Comparison of ENCODE assay signal across 9 cellular contexts in the genomic region with DNA sequence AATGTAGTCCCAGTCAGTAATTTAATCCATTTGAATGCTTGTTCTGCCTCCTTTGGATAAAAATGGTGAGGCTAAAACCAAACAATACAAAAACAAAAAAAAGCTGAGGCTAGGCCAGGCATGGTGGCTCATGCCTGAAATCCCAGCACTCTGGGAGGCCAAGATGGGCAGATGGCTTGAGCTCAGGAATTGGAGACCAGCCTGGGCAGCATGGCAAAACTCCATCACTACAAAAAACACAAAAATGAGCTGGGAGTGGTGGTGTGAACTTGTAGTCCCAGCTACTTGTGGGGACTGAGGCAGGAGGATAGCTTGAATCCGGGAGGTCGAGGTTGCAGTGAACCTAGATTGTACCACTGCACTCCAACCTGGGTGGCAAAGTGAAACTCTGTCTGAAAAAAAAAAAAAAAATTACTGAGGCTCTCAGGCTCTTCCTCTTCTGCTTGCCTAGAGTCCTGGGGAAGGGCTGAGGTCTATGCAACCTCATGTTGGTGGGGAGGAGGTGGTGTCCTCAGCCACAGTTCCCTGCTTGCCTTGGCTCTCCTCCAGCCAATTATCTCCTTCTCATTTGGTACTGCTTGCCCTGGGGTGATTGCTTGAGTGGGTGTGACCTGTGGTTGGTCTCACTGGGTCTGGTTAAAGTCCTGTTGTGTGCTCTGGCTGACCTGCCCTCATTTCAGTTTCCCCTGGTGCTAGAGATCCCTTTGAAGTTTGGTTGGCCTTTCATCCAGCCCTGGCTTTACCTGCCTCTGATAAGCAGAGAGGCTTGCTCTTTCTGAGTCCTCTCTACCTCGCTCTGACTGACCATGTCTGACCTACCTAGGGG. TPM values are rescaled to one million over a fixed set of nuclear protein-coding genes. Genes with fewer than 3 reads are reported as not detected.
DNase-seq lines count a peak whose midpoint lies in the region; ATAC-seq lines count a peak whose summit lies in the region.
"Had no signal": no experiment of that assay in that cellular context is flagged by ENCODE, and none has a peak within 500 bp of the region (broad histone marks: within the 10 kb centered on the region; RNA-seq: fewer than 3 reads in every experiment).

No MANE protein-coding gene starts in this region.

- peak; percentile 77 for ATAC-seq in GM19395 (IDR thresholded peaks at IDR 0.05; ENCODE audit: unreplicated experiment)
- ATAC-seq in HG03196 (IDR thresholded peaks at IDR 0.05; ENCODE audit: unreplicated experiment): peak; percentile 75

- no peak overlapping the region for H3K23ac ChIP-seq in mesenchymal stem cell (ENCODE audit: low read length in 2 of 2)

- H3K9ac ChIP-seq in mesenchymal stem cell (ENCODE audit: low read length): no peak overlapping the region

- H2BK12ac ChIP-seq in mesenchymal stem cell (ENCODE audit: low read length in 2 of 2): no peak overlapping the region

- H3K27ac Mint-ChIP-seq in T-helper 1 cell treated with Interleukin-12 subunit alpha and Interleukin-12 subunit beta and Interleukin-4 antibody, amounts not matched to agents 30 μg/mL and 1 μg/mL, for 36 hours: peak overlapping the region; percentile 50

- no peaks in the 10 kb centered on the region for H3K9me3 ChIP-seq in mesenchymal stem cell (ENCODE audit: control insufficient read depth, low read length)

- in situ Hi-C loops in Caki2 (cut with HindIII; ENCODE audit: low pct_unique_long_range_greater_than_20kb, low sequenced_read_pairs): no loop called here

- DNase-seq in Caki2 (ENCODE audit: low read depth) (peak; percentile 57), mesenchymal stem cell (no peak), NCI-H2107 treated with DMSO at 0.1 percent for 48 hours (lab: John Stamatoyannopoulos, UW; ENCODE audit: unreplicated experiment) (no peak), NCI-H524 (lab: John Stamatoyannopoulos, UW) (no peak), SK-N-DZ (ENCODE audit: low spot score) (no peak)

- peaks cover 1% of the 10 kb centered on the region for H3K36me3 Mint-ChIP-seq in T-helper 1 cell treated with Interleukin-12 subunit alpha and Interleukin-12 subunit beta and Interleukin-4 antibody, amounts not matched to agents 30 μg/mL and 1 μg/mL, for 36 hours (ENCODE audit: low read depth)

- no peak overlapping the region for H2BK5ac ChIP-seq in mesenchymal stem cell (ENCODE audit: low read depth, low read length, poor library complexity, severe bottlenecking)

- no peak overlapping the region for H2AK5ac ChIP-seq in mesenchymal stem cell (ENCODE audit: low read length, severe bottlenecking)

- H3K4me1 ChIP-seq in mesenchymal stem cell (ENCODE audit: control insufficient read depth, insufficient read depth, low read depth, low read length): no peaks in the 10 kb centered on the region

- no peaks in the 10 kb centered on the region for H3K79me1 ChIP-seq in mesenchymal stem cell (replicated peaks; ENCODE audit: low read length, poor library complexity, severe bottlenecking)

- H3K27me3 ChIP-seq in mesenchymal stem cell (ENCODE audit: control insufficient read depth in 1 of 2, insufficient read depth in 1 of 2, low read length in 2 of 2): no peaks in the 10 kb centered on the region

- H2AFZ ChIP-seq in mesenchymal stem cell (ENCODE audit: low read depth, low read length): no peak overlapping the region

- H3K27me3 Mint-ChIP-seq in T-helper 1 cell treated with Interleukin-12 subunit alpha and Interleukin-12 subunit beta and Interleukin-4 antibody, amounts not matched to agents 30 μg/mL and 1 μg/mL, for 36 hours (ENCODE audit: low read depth): no peaks in the 10 kb centered on the region

- peak overlapping the region; percentile 2 to 14 for H3K18ac ChIP-seq in mesenchymal stem cell (ENCODE audit: low read depth in 1 of 2, low read length in 2 of 2)

- H2BK15ac ChIP-seq in mesenchymal stem cell (ENCODE audit: low read depth, poor library complexity, severe bottlenecking): peak overlapping the region; percentile 89

- no peak overlapping the region for H3K14ac ChIP-seq in mesenchymal stem cell (ENCODE audit: low read length in 2 of 2)

- H3K4me3 ChIP-seq in mesenchymal stem cell (ENCODE audit: insufficient read depth in 1 of 2, low read depth in 1 of 2, low read length in 2 of 2): no peak overlapping the region

- H3K9me3 Mint-ChIP-seq in T-helper 1 cell treated with Interleukin-12 subunit alpha and Interleukin-12 subunit beta and Interleukin-4 antibody, amounts not matched to agents 30 μg/mL and 1 μg/mL, for 36 hours: no peaks in the 10 kb centered on the region
- H3K9me3 Mint-ChIP-seq: neural crest cell had no signal

- H4K91ac ChIP-seq in mesenchymal stem cell (ENCODE audit: low read length): peak overlapping the region; percentile 46

- no peaks in the 10 kb centered on the region for H3K36me3 ChIP-seq in mesenchymal stem cell (ENCODE audit: control insufficient read depth in 1 of 2, insufficient read depth in 2 of 2, low read depth in 1 of 2, low read length in 2 of 2)

- H3K27ac ChIP-seq in mesenchymal stem cell (ENCODE audit: low read length, poor library complexity, severe bottlenecking): no peak overlapping the region

- H4K8ac ChIP-seq in mesenchymal stem cell (ENCODE audit: low read length): peak overlapping the region; percentile 60

- no peak overlapping the region for H2BK120ac ChIP-seq in mesenchymal stem cell (ENCODE audit: low read depth, low read length)

- H3K4ac ChIP-seq in mesenchymal stem cell (ENCODE audit: low read depth in 1 of 2, low read length in 2 of 2): no peak overlapping the region

- H3K4me3 Mint-ChIP-seq in T-helper 1 cell treated with Interleukin-12 subunit alpha and Interleukin-12 subunit beta and Interleukin-4 antibody, amounts not matched to agents 30 μg/mL and 1 μg/mL, for 36 hours: peak overlapping the region; percentile 13
- H3K4me3 Mint-ChIP-seq: neural crest cell had no signal

- 97% methylated on average over 3 of the region's 3 CpGs for WGBS in mesenchymal stem cell

- H3K4me1 Mint-ChIP-seq in T-helper 1 cell treated with Interleukin-12 subunit alpha and Interleukin-12 subunit beta and Interleukin-4 antibody, amounts not matched to agents 30 μg/mL and 1 μg/mL, for 36 hours (ENCODE audit: low read depth): peaks cover 47% of the 10 kb centered on the region

- no peak overlapping the region for H3K4me2 ChIP-seq in mesenchymal stem cell (ENCODE audit: low read length, poor library complexity, severe bottlenecking)

RNA-seq across cellular contexts. Expression of gene S1PR1, which starts 20.9 kb away (rescaled TPM):
- total RNA-seq in Caki2 (2014; rRNA removed; shearing (Covaris generic); ENCODE audit: low replicate concordance): not detected in 2 replicates
- polyA plus RNA-seq in mesenchymal stem cell (2013, experiment 1 of 2): 3.3 TPM
- polyA plus RNA-seq in mesenchymal stem cell (2013, experiment 2 of 2): 3.9 TPM
- polyA plus RNA-seq in SK-N-DZ (2014; cell fraction: cytosol; rRNA removed): not detected in 2 replicates
- 0.16 and 0.17 TPM in 2 replicates for polyA plus RNA-seq in SK-N-DZ (2014; cell fraction: nucleus; rRNA removed)
